2 cellular contexts compared by ENCODE assay signal in the genomic region with DNA sequence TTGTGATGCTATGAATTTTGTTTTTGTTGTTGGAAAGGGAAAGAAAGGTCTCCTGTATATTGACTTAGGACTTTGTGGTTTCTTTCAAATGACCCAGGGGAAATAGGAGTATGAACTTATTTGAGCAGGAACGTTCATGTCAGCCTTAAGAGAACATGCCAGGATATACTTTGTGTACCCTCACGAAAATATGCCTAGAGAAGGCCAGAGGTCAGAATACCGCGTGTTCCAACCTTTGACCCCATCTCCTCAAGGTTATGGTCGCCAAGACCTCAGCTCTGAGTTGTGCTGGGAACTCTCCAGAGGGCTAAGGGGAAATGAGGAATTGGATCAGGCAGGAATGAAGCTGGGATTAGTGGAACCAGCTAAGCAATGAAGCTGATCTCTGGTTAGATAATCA.
TF ChIP-seq lines count a peak whose summit lies in the region.

No MANE protein-coding gene starts in this region.

TF ChIP-seq in HepG2, 621 proteins besides CTCF, POLR2A, EP300 and RAD21:
- TF ChIP-seq HNF4A (CRISPR knock-in tag; IDR thresholded peaks at IDR 0.05) (peak; percentile 28; the same call in 1 of the 2 replicates), NR2F6 (IDR thresholded peaks at IDR 0.05) (peak; percentile 63), NR2F6 (CRISPR knock-in tag; IDR thresholded peaks at IDR 0.05) (peak; percentile 33; the same call in 1 of the 2 replicates), SETDB1 (CRISPR knock-in tag; IDR thresholded peaks at IDR 0.05; ENCODE audit: borderline replicate concordance) (no peak), NR2F1 (CRISPR knock-in tag; IDR thresholded peaks at IDR 0.05) (peak in 1 of 2 experiments; percentile 49; a peak in 1 of 4 replicates), CBX5 (CRISPR knock-in tag; IDR thresholded peaks at IDR 0.05; ENCODE audit: borderline replicate concordance) (no peak), ZNF737 (CRISPR knock-in tag; IDR thresholded peaks at IDR 0.05; ENCODE audit: borderline replicate concordance) (no peak), ZNF264 (CRISPR knock-in tag; IDR thresholded peaks at IDR 0.05) (no peak)
- TF ChIP-seq, protein P1, sequence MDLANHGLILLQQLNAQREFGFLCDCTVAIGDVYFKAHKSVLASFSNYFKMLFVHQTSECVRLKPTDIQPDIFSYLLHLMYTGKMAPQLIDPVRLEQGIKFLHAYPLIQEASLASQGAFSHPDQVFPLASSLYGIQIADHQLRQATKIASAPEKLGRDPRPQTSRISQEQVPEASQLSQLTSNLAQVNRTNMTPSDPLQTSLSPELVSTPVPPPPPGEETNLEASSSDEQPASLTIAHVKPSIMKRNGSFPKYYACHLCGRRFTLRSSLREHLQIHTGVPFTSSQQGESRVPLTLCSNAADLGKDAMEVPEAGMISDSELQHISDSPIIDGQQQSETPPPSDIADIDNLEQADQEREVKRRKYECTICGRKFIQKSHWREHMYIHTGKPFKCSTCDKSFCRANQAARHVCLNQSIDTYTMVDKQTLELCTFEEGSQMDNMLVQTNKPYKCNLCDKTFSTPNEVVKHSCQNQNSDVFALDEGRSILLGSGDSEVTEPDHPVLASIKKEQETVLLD (CRISPR knock-in tag; IDR thresholded peaks at IDR 0.05; ENCODE audit: low read depth), result no peak
- TF ChIP-seq, protein P2, sequence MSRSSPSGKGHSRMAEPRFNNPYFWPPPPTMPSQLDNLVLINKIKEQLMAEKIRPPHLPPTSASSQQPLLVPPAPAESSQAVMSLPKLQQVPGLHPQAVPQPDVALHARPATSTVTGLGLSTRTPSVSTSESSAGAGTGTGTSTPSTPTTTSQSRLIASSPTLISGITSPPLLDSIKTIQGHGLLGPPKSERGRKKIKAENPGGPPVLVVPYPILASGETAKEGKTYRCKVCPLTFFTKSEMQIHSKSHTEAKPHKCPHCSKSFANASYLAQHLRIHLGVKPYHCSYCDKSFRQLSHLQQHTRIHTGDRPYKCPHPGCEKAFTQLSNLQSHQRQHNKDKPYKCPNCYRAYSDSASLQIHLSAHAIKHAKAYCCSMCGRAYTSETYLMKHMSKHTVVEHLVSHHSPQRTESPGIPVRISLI (CRISPR knock-in tag; IDR thresholded peaks at IDR 0.05; ENCODE audit: borderline replicate concordance), result no peak

TF ChIP-seq in H1, 55 proteins besides CTCF, POLR2A, EP300 and RAD21:
- TF ChIP-seq FOSL1 (IDR thresholded peaks at IDR 0.05; ENCODE audit: insufficient read depth, low read depth, low read length) (no peak), TAF7 (optimal IDR thresholded peaks at IDR 0.05; ENCODE audit: borderline replicate concordance, low read depth, low read length) (no peak), EZH2 (IDR thresholded peaks at IDR 0.05; ENCODE audit: low read depth, low read length, severe bottlenecking) (no peak)
TF ChIP-seq in H1: peak in this region for 0.
